Comparison of ENCODE assay signal across 8 cellular contexts in the genomic region with DNA sequence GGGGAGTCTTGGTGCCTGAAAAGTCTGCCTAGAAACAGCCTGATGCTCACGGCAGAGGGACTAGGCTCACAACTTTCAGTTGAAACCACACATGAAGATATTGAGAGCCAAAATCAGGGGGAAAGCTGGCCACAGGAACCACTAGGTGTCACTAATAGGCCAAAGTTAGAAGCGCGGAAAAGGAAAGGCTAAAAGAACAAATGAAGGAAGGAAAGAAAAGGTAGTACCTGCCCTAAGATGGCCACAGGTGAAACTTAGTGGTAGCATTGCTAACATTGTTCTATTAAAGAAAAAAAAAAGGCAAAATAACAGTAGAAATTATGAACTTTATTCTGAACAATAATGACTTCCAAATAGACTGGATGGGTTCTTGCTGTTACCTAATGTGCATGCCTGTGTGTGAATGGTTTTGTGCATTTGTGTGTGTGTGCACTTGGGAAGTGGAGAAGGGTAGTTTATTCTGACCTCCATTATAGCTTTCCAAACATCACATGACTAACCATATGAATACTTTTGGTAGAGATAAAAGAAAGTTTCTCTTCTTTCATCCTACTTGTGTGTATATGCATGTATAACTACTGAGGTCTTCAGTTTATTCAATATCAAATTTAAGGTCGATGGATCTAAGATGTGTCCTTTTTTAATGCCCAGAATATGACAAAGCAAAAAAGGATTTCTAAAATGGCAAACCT. TPM values are rescaled to one million over a fixed set of nuclear protein-coding genes. Genes with fewer than 3 reads are reported as not detected.
DNase-seq lines count a peak whose midpoint lies in the region; ATAC-seq, FAIRE-seq and TF ChIP-seq lines count a peak whose summit lies in the region.

No MANE protein-coding gene starts in this region.

- H3K27ac ChIP-seq in dorsolateral prefrontal cortex: peak overlapping the region in 26 of 59 donors; percentile 0 to 98 (median 72)

- H3K9me3 Mint-ChIP-seq in naive B cell: no peaks in the 10 kb centered on the region

- ATAC-seq in HG02852 (IDR thresholded peaks at IDR 0.05; ENCODE audit: unreplicated experiment) (peak; percentile 50), naive B cell (ENCODE audit: low read depth in 2 of 2) (peak; percentile 29 to 31)

- peaks cover 6 to 18% (median 8%) of the 10 kb centered on the region in 3 donors for H3K4me1 Mint-ChIP-seq in naive B cell

- DNase-seq in AG20443 (ENCODE audit: low spot score) (peak; percentile 66), GM12891 (ENCODE audit: insufficient read length, low spot score) (no peak), NCI-H146 treated with DMSO at 0.1 percent for 48 hours (lab: John Stamatoyannopoulos, UW; ENCODE audit: unreplicated experiment) (peak; percentile 15), dorsolateral prefrontal cortex (peak in 7 of 10 donors; percentile 38 to 61 (median 44)), naive B cell (peak; percentile 46), HPDE6-E6E7 (ENCODE audit: extremely low spot score) (no peak)

- peak overlapping the region in 5 of 6 donors; percentile 9 to 84 (median 80) for H3K27ac Mint-ChIP-seq in naive B cell

- H3K27me3 Mint-ChIP-seq in naive B cell: peaks cover 0 to 2% (median 0%) of the 10 kb centered on the region in 3 donors

- intact Hi-C loops in dorsolateral prefrontal cortex (cut with DNase I): loop anchor here (2.0 to 10.0 kb wide), 8 partner anchors 88 to 958 kb away; a partner anchor contains a TSS

- peak; percentile 86 for FAIRE-seq in GM12891 (lab: Jason Lieb, UNC)

- no peaks in the 10 kb centered on the region for H3K36me3 Mint-ChIP-seq in naive B cell

- H3K4me3 ChIP-seq in WI38 (ENCODE audit: low read depth, low read length): no peak overlapping the region
- no peak overlapping the region for H3K4me3 ChIP-seq in dorsolateral prefrontal cortex

- peak overlapping the region in 2 of 8 donors; percentile 0 to 73 for H3K4me3 Mint-ChIP-seq in naive B cell

- H3K27me3 ChIP-seq in dorsolateral prefrontal cortex: no peaks in the 10 kb centered on the region

- no peak for TF ChIP-seq POLR2A in GM12891 (IDR thresholded peaks at IDR 0.05; ENCODE audit: low read depth, low read length)

- TF ChIP-seq CTCF in WI38 (IDR thresholded peaks at IDR 0.05; ENCODE audit: low read depth, low read length) (peak; percentile 73), dorsolateral prefrontal cortex (IDR thresholded peaks at IDR 0.05 in 54 of 56, conservative IDR thresholded peaks at IDR 0.05 in 2 of 56; ENCODE audit: low read depth in 1 of 56, partially characterized antibody in 56 of 56) (peak; percentile 55 to 90 (median 75))

TF ChIP-seq in GM12891, 5 proteins besides CTCF, POLR2A, EP300 and RAD21:
- TF ChIP-seq POLR2AphosphoS5 (IDR thresholded peaks at IDR 0.05; ENCODE audit: low read depth, low read length) (no peak), PAX5 (IDR thresholded peaks at IDR 0.05; ENCODE audit: insufficient read depth, low read length, severe bottlenecking) (no peak), SPI1 (IDR thresholded peaks at IDR 0.05; ENCODE audit: low read depth, low read length) (no peak), POU2F2 (IDR thresholded peaks at IDR 0.05; ENCODE audit: low read depth, low read length) (no peak), TAF1 (IDR thresholded peaks at IDR 0.05; ENCODE audit: low read depth, low read length) (no peak)

RNA-seq across cellular contexts. Expression of a gene that starts 2.1 kb away (rescaled TPM):
- 4.0 TPM for polyA plus RNA-seq in GM12891 (2012; ENCODE audit: low read depth, missing spikeins)
- total RNA-seq in dorsolateral prefrontal cortex: 1 to 10 TPM; 1.0 to 7.7 (median 3.6) TPM
- 1 to 10 TPM in 5 of 6 donors, not detected in 1; 3.9 to 5.9 (median 5.5) TPM for polyA plus RNA-seq in naive B cell (ENCODE audit: low read depth in 6 of 6)

RNA-seq across cellular contexts. Expression of a gene that starts 24.6 kb away (rescaled TPM):
- polyA plus RNA-seq in GM12891 (2012; ENCODE audit: low read depth, missing spikeins): 0.42 TPM
- 1 to 10 TPM in 119 of 120 experiments, under 1 TPM in 1; 0.93 to 7.8 (median 4.4) TPM for total RNA-seq in dorsolateral prefrontal cortex
- under 1 TPM in 5 of 6 donors, not detected in 1; 0.33 to 0.71 (median 0.61) TPM for polyA plus RNA-seq in naive B cell (ENCODE audit: low read depth in 6 of 6)

RNA-seq across cellular contexts. Expression of a gene that starts 38.3 kb away (rescaled TPM):
- 0.69 TPM for polyA plus RNA-seq in GM12891 (2012; ENCODE audit: low read depth, missing spikeins)
- 1 to 10 TPM in 32 of 120 experiments, under 1 TPM in 53, not detected in 35; 0.24 to 2.5 (median 0.87) TPM for total RNA-seq in dorsolateral prefrontal cortex
- not detected for polyA plus RNA-seq in naive B cell (ENCODE audit: low read depth in 6 of 6)

Comparison
In these comparisons a context has a peak if more than half of its experiments do, and no peak if none do; other contexts are left out.
1. DNase-seq: peak in AG20443 (single experiment), NCI-H146 treated with DMSO at 0.1 percent for 48 hours (single experiment), dorsolateral prefrontal cortex (7 of 10) and naive B cell (single experiment); none in GM12891 (single experiment) and HPDE6-E6E7 (single experiment).